Comparison of ENCODE assay signal across 25 cellular contexts in the genomic region with DNA sequence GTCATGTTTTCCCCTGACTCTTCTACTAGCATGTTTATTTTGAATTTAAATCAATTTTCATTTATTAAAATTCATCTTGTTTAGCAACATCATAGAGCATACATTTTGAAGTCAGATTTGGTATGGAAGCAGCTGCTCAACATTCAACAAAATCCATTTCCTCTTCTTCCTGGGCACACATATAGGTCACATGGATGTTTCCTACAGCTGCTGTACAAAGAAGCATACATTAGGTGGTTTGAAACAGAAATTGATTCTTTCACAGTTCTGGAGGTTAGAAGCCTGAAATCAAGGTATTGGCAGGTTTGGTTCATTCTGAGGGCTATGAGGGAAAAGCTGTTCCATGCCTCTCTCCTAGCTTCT.
A peak's percentile ranks its signal among the peaks of the same experiment; 100 is the strongest.
DNase-seq lines count a peak whose midpoint lies in the region; ATAC-seq, FAIRE-seq and TF ChIP-seq lines count a peak whose summit lies in the region.
"Had no signal": no experiment of that assay in that cellular context is flagged by ENCODE, and none has a peak within 500 bp of the region (broad histone marks: within the 10 kb centered on the region; RNA-seq: fewer than 3 reads in every experiment).

No MANE protein-coding gene starts in this region.

- H3K9ac ChIP-seq in GM12878 (ENCODE audit: control insufficient read depth, insufficient read depth, low read length), result no peak overlapping the region
- H3K9ac ChIP-seq: GM23248 had no signal

- in situ Hi-C loops in GM12878 (cut with MboI), result no loop called here

- TF ChIP-seq POLR2A in GM12878 (IDR thresholded peaks at IDR 0.05; ENCODE audit: low read depth, low read length), result no peak

- no peak overlapping the region for H3K27ac Mint-ChIP-seq in T-helper 17 cell
- H3K27ac Mint-ChIP-seq: CD14-positive monocyte; memory B cell; naive thymus-derived CD8-positive, alpha-beta T cell; progenitor cell of endocrine pancreas had no signal

- no peaks in the 10 kb centered on the region for H4K20me1 ChIP-seq in GM12878 (ENCODE audit: control insufficient read depth, insufficient read depth)

- no peaks in the 10 kb centered on the region for H3K36me3 Mint-ChIP-seq in T-helper 17 cell (ENCODE audit: low read depth)
- H3K36me3 Mint-ChIP-seq: CD14-positive monocyte; memory B cell; naive thymus-derived CD8-positive, alpha-beta T cell had no signal

- no peak overlapping the region for H3K4me3 Mint-ChIP-seq in T-helper 17 cell
- H3K4me3 Mint-ChIP-seq: CD14-positive monocyte; memory B cell; naive thymus-derived CD8-positive, alpha-beta T cell had no signal

- POLR2A ChIA-PET in GM12878 (lab: Charles Lee), result interaction anchor here (1.0 kb wide), 1 partner anchor 19 kb away, joined by 5 read pairs; no protein-coding TSS in a partner anchor

- H3K4me1 ChIP-seq in GM12878 (ENCODE audit: control insufficient read depth, insufficient read depth, low read length) (peaks cover 14% of the 10 kb centered on the region), upper lobe of right lung (peaks cover 4% of the 10 kb centered on the region)

- no peak overlapping the region for H3K27ac ChIP-seq in GM12878 (ENCODE audit: control insufficient read depth, insufficient read depth)
- no peak overlapping the region for H3K27ac ChIP-seq in upper lobe of right lung
- H3K27ac ChIP-seq: GM23248 had no signal

- no peaks in the 10 kb centered on the region for H3K9me3 ChIP-seq in GM12878 (replicated peaks; ENCODE audit: control insufficient read depth, insufficient read depth, low read length)
- H3K9me3 ChIP-seq in T-helper 17 cell (ENCODE audit: control insufficient read depth, low read length, poor library complexity, severe bottlenecking), result no peaks in the 10 kb centered on the region
- H3K9me3 ChIP-seq in upper lobe of right lung, result no peaks in the 10 kb centered on the region

- intact Hi-C loops in GM12878 (cut with micrococcal nuclease; ENCODE audit: unreplicated experiment) (no loop called here), upper lobe of right lung (cut with DNase I) (no loop called here)

- CTCF ChIA-PET in GM12878 (lab: Yijun Ruan, JAX), result interaction anchor here (0.6 to 1.2 kb wide), 4 partner anchors 23 to 464 kb away, joined by 3 to 5 read pairs (median 3); no protein-coding TSS in a partner anchor

- RAD21 ChIA-PET in GM12878 (lab: Charles Lee; ENCODE audit: unreplicated experiment), result interaction anchor here (1.2 to 2.2 kb wide), 3 partner anchors 9 to 60 kb away, joined by 3 to 10 read pairs (median 4); no protein-coding TSS in a partner anchor

- ATAC-seq in GM18502 (IDR thresholded peaks at IDR 0.05; ENCODE audit: poor library complexity, unreplicated experiment) (peak; percentile 38), GM21576 (IDR thresholded peaks at IDR 0.05; ENCODE audit: unreplicated experiment) (peak; percentile 29), HG03095 (IDR thresholded peaks at IDR 0.05; ENCODE audit: unreplicated experiment) (peak; percentile 18), GM12878 (peak; percentile 31; the same call in 1 of the 3 replicates), T-helper 17 cell (no peak), upper lobe of right lung (no peak)
- ATAC-seq: naive thymus-derived CD8-positive, alpha-beta T cell had no signal

- TF ChIP-seq CTCF in GM12878 (IDR thresholded peaks at IDR 0.05 in 2 of 3, conservative IDR thresholded peaks at IDR 0.05 in 1 of 3; ENCODE audit: control insufficient read depth in 2 of 3, extremely low read depth in 1 of 3, insufficient read depth in 1 of 3, low read depth in 3 of 3, low read length in 3 of 3) (no peak), upper lobe of right lung (IDR thresholded peaks at IDR 0.05) (no peak)

- H3K27me3 Mint-ChIP-seq in T-helper 17 cell, result no peaks in the 10 kb centered on the region
- H3K27me3 Mint-ChIP-seq: naive thymus-derived CD8-positive, alpha-beta T cell; progenitor cell of endocrine pancreas had no signal

- TF ChIP-seq EP300 in GM12878 (IDR thresholded peaks at IDR 0.05; ENCODE audit: borderline replicate concordance in 1 of 2, control insufficient read depth in 1 of 2, low read depth in 2 of 2, low read length in 2 of 2), result no peak

- H3K4me2 ChIP-seq in GM12878 (ENCODE audit: control insufficient read depth, insufficient read depth), result peak overlapping the region; percentile 54

- BruUV-seq in GM12878 (replicated peaks; lab: Mats Ljungman, UMichigan), result no TSS peak

- H3K27me3 ChIP-seq in GM12878 (replicated peaks in 1 of 2; ENCODE audit: control insufficient read depth in 2 of 2, insufficient read depth in 2 of 2, low read length in 1 of 2) (no peaks in the 10 kb centered on the region), upper lobe of right lung (no peaks in the 10 kb centered on the region)

- DNase-seq in GM12878 (ENCODE audit: low read depth, low spot score) (no peak), T-helper 17 cell (no peak), upper lobe of right lung (no peak), hepatic stellate cell (ENCODE audit: low spot score) (no peak), RCC 7860 (ENCODE audit: low spot score) (no peak)
- DNase-seq: ACHN; activated CD4-positive, alpha-beta T cell treated with anti-CD3 and anti-CD28 coated beads, Interleukin-2, amount 50 U/mL, for 48 hours; activated naive CD4-positive, alpha-beta T cell treated with Interleukin-2 at 50 U/mL for 16 hours; GDM1; GM23248; hippocampal formation; naive thymus-derived CD8-positive, alpha-beta T cell; NCI-H1930; NCI-H446; Right ventricle myocardium superior; stimulated activated CD4-positive, alpha-beta T cell treated with anti-CD3 and anti-CD28 coated beads, Interleukin-4, amount 100 ng/mL, for 1 hour had no signal

- no peak for TF ChIP-seq RAD21 in GM12878 (IDR thresholded peaks at IDR 0.05; ENCODE audit: insufficient read depth, low read depth, low read length)

- FAIRE-seq in GM12878 (lab: Jason Lieb, UNC), result no peak
- no peak for FAIRE-seq in RCC 7860 (lab: Jason Lieb, UNC)
- FAIRE-seq: astrocyte, endometrium, keratinocyte had no signal

- no peaks in the 10 kb centered on the region for H3K4me1 Mint-ChIP-seq in T-helper 17 cell
- H3K4me1 Mint-ChIP-seq: CD14-positive monocyte; naive thymus-derived CD8-positive, alpha-beta T cell had no signal

- SMC1A ChIA-PET in GM12878 (lab: Charles Lee; ENCODE audit: uncharacterized antibody, unreplicated experiment), result interaction anchor here (1.0 to 2.2 kb wide), 6 partner anchors 9 to 60 kb away, joined by 3 to 8 read pairs (median 4); no protein-coding TSS in a partner anchor

- H3K79me2 ChIP-seq in GM12878 (ENCODE audit: control insufficient read depth, insufficient read depth, low read length), result no peaks in the 10 kb centered on the region

- H3K36me3 ChIP-seq in GM12878 (ENCODE audit: control insufficient read depth in 2 of 2, insufficient read depth in 2 of 2, low read length in 1 of 2), result no peaks in the 10 kb centered on the region
- no peaks in the 10 kb centered on the region for H3K36me3 ChIP-seq in upper lobe of right lung

- H2AFZ ChIP-seq in GM12878 (ENCODE audit: control insufficient read depth, low read depth, low read length), result peak overlapping the region; percentile 63; the same call in 1 of the 2 replicates
- H2AFZ ChIP-seq: GM23248 had no signal

- H3K4me3 ChIP-seq in GM12878 (no peak overlapping the region), upper lobe of right lung (no peak overlapping the region)
- H3K4me3 ChIP-seq: GM23248 had no signal

TF ChIP-seq in GM12878, 131 proteins besides CTCF, POLR2A, EP300 and RAD21:
- no peak for TF ChIP-seq ZNF274 (IDR thresholded peaks at IDR 0.05; ENCODE audit: insufficient read depth, insufficient read length)
- TF ChIP-seq ESRRA (IDR thresholded peaks at IDR 0.05; ENCODE audit: low read length), result no peak
- no peak for TF ChIP-seq RBBP5 (conservative IDR thresholded peaks at IDR 0.05)
- no peak for TF ChIP-seq NRF1 (conservative IDR thresholded peaks at IDR 0.05; ENCODE audit: low read depth, low read length)
- TF ChIP-seq, protein P1, sequence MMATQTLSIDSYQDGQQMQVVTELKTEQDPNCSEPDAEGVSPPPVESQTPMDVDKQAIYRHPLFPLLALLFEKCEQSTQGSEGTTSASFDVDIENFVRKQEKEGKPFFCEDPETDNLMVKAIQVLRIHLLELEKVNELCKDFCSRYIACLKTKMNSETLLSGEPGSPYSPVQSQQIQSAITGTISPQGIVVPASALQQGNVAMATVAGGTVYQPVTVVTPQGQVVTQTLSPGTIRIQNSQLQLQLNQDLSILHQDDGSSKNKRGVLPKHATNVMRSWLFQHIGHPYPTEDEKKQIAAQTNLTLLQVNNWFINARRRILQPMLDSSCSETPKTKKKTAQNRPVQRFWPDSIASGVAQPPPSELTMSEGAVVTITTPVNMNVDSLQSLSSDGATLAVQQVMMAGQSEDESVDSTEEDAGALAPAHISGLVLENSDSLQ (IDR thresholded peaks at IDR 0.05), result no peak
- no peak for TF ChIP-seq CHD4 (IDR thresholded peaks at IDR 0.05)
- no peak for TF ChIP-seq EGR1 (IDR thresholded peaks at IDR 0.05; ENCODE audit: borderline replicate concordance in 1 of 2, low read depth in 2 of 2, low read length in 2 of 2)
- TF ChIP-seq MYB (IDR thresholded peaks at IDR 0.05; ENCODE audit: borderline replicate concordance, low read depth, low read length), result no peak
- TF ChIP-seq SIX5 (IDR thresholded peaks at IDR 0.05; ENCODE audit: low read depth, low read length, severe bottlenecking), result no peak
- no peak for TF ChIP-seq SPI1 (IDR thresholded peaks at IDR 0.05; ENCODE audit: borderline replicate concordance, insufficient read depth, low read depth, low read length)
- no peak for TF ChIP-seq ZNF622 (IDR thresholded peaks at IDR 0.05)
- no peak for TF ChIP-seq RAD51 (IDR thresholded peaks at IDR 0.05)

Comparison
In these comparisons a context has a peak if more than half of its experiments do, and no peak if none do; other contexts are left out.
1. ATAC-seq: peak in GM18502 (single experiment), GM21576 (single experiment), HG03095 (single experiment) and GM12878 (single experiment); none in T-helper 17 cell (single experiment) and upper lobe of right lung (single experiment).